In the genomic region with DNA sequence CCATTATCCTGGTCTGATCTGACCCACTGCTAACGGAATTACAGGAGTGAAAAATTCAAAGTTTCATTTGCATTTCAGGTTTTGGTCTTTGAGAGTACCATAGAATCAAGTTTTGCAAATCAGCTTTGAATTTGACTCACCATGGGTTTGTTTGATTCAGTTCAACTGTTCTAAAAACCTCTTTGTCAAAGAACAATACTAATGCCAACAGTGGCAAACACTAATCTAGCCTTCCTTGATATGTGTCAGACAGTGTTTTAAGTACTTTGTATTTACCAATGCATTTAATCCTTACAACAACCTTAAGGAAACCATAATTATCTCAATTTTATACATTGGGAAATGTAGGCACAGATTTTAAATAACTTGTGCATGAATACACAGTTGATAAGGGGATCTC, we compare ENCODE assay signal across 15 cellular contexts.
"Had no signal": no experiment of that assay in that cellular context is flagged by ENCODE, and none has a peak within 500 bp of the region (broad histone marks: within the 10 kb centered on the region; RNA-seq: fewer than 3 reads in every experiment).

No MANE protein-coding gene starts in this region.

- H3K4me1 ChIP-seq: tibial artery, uterus had no signal

- H3K4me1 Mint-ChIP-seq: activated CD4-positive, alpha-beta T cell treated with anti-CD3 and anti-CD28 coated beads, Interleukin-2, amount 10 ng/mL, durations not matched to agents 24 days and 14 days; activated naive CD4-positive, alpha-beta T cell treated with anti-CD3 and anti-CD28 coated beads, Interleukin-2, amount 10 ng/mL, durations not matched to agents 7 days and 5 days; immature natural killer cell; naive thymus-derived CD8-positive, alpha-beta T cell had no signal

- H3K9me3 Mint-ChIP-seq: activated CD4-positive, alpha-beta T cell treated with anti-CD3 and anti-CD28 coated beads, Interleukin-2, amount 10 ng/mL, durations not matched to agents 24 days and 14 days; activated naive CD4-positive, alpha-beta T cell treated with anti-CD3 and anti-CD28 coated beads, Interleukin-2, amount 10 ng/mL, durations not matched to agents 7 days and 5 days; activated T-helper 2 cell treated with anti-CD3 and anti-CD28 coated beads, Interferon-gamma antibody, Interleukin-2, Interleukin-4, amounts not matched to agents 10 μg/mL and 5 μg/mL and 100 μg/mL, durations not matched to agents 14 hours and 24 hours and 36 hours; effector memory CD8-positive, alpha-beta T cell had no signal

- ATAC-seq: effector memory CD8-positive, alpha-beta T cell; naive thymus-derived CD8-positive, alpha-beta T cell had no signal

- H3K27me3 ChIP-seq: tibial artery, uterus had no signal

- H3K9me3 ChIP-seq: tibial artery, uterus had no signal

- H3K36me3 ChIP-seq: tibial artery, uterus had no signal

- H3K4me3 Mint-ChIP-seq: activated CD4-positive, alpha-beta T cell treated with anti-CD3 and anti-CD28 coated beads, Interleukin-2, amount 10 ng/mL, durations not matched to agents 24 days and 14 days; activated naive CD4-positive, alpha-beta T cell treated with anti-CD3 and anti-CD28 coated beads, Interleukin-2, amount 10 ng/mL, durations not matched to agents 7 days and 5 days; effector memory CD8-positive, alpha-beta T cell; immature natural killer cell; naive thymus-derived CD8-positive, alpha-beta T cell had no signal

- H3K4me3 ChIP-seq: skin epidermis, tibial artery, uterus had no signal

- DNase-seq: activated CD4-positive, alpha-beta T cell treated with anti-CD3 and anti-CD28 coated beads, Interleukin-2, amount 10 ng/mL, durations not matched to agents 24 days and 14 days; activated naive CD4-positive, alpha-beta T cell treated with anti-CD3 and anti-CD28 coated beads, Interleukin-2, amount 10 ng/mL, durations not matched to agents 7 days and 5 days; central memory CD4-positive, alpha-beta T cell; effector memory CD8-positive, alpha-beta T cell; erythroblast; immature natural killer cell; left cardiac atrium; naive thymus-derived CD8-positive, alpha-beta T cell; nucleus accumbens; T1000; tibial artery; uterus had no signal

- H3K36me3 Mint-ChIP-seq: activated naive CD4-positive, alpha-beta T cell treated with anti-CD3 and anti-CD28 coated beads, Interleukin-2, amount 10 ng/mL, durations not matched to agents 7 days and 5 days; naive thymus-derived CD8-positive, alpha-beta T cell had no signal

- H3K27ac ChIP-seq: skin epidermis, tibial artery, uterus, VCaP had no signal

- H3K27ac Mint-ChIP-seq: activated CD4-positive, alpha-beta T cell treated with anti-CD3 and anti-CD28 coated beads, Interleukin-2, amount 10 ng/mL, durations not matched to agents 24 days and 14 days; activated naive CD4-positive, alpha-beta T cell treated with anti-CD3 and anti-CD28 coated beads, Interleukin-2, amount 10 ng/mL, durations not matched to agents 7 days and 5 days; activated T-helper 2 cell treated with anti-CD3 and anti-CD28 coated beads, Interferon-gamma antibody, Interleukin-2, Interleukin-4, amounts not matched to agents 10 μg/mL and 5 μg/mL and 100 μg/mL, durations not matched to agents 14 hours and 24 hours and 36 hours; effector memory CD8-positive, alpha-beta T cell; immature natural killer cell; naive thymus-derived CD8-positive, alpha-beta T cell had no signal
